12 cellular contexts compared by ENCODE assay signal in the genomic region with DNA sequence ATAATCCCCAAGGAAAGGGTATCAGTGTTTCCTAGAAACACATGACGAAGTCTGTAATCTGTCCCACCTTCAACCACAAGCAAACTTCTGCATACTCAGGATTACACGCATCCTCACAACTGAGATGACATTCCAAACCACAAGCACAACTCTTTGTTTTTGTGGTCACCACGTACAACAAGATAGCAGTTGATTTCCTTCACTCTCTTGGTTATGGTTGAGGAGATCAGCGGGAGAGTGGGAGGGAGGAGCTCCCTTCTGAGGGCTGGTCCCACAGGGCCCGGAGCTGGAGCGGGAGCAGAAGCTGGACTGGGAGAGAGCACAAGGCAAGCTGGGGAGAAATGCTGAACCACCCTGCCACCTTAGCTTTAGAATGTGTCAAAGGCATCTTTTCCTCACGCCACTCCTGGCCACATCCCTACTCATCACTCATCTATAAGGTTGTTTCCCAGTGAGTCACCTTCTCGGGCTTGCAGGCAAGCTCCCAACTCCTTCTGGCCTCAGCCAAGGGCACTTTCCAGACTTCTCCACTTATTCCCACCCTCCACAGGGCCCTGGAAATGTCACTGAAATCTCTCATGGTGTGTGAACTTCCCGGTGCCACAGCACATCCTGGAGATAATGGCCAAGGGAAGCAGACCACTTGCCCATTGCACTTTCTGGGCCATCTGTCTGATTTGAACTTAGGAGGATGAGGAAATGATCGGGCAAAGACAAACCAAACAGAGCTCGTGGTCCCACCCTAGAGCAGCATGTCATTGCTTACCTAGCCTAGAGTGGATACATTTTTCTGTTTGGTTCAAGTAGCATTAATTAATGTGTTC.
DNase-seq lines count a peak whose midpoint lies in the region; ATAC-seq, FAIRE-seq and TF ChIP-seq lines count a peak whose summit lies in the region.
"Had no signal": no experiment of that assay in that cellular context is flagged by ENCODE, and none has a peak within 500 bp of the region (broad histone marks: within the 10 kb centered on the region; RNA-seq: fewer than 3 reads in every experiment).

No MANE protein-coding gene starts in this region.

- H2AFZ ChIP-seq in osteoblast (ENCODE audit: low read length), result no peak overlapping the region

- ATAC-seq in GM19452 (IDR thresholded peaks at IDR 0.05; ENCODE audit: unreplicated experiment) (no peak), HG03457 (IDR thresholded peaks at IDR 0.05; ENCODE audit: unreplicated experiment) (no peak), GM18907 (IDR thresholded peaks at IDR 0.05; ENCODE audit: unreplicated experiment) (no peak)
- ATAC-seq: stimulated activated effector memory CD8-positive, alpha-beta T cell treated with anti-CD3 and anti-CD28 coated beads, Interleukin-12 subunit alpha, Interleukin-12 subunit beta, amount 100 ng/mL, for 72 hours had no signal

- FAIRE-seq in RCC 7860 (lab: Jason Lieb, UNC), result peak; percentile 89

- no peaks in the 10 kb centered on the region for H3K9me3 ChIP-seq in osteoblast (ENCODE audit: low read depth, low read length)

- DNase-seq in ELR (ENCODE audit: low read depth) (peak; percentile 88), RCC 7860 (ENCODE audit: low spot score) (peak; percentile 92), dermis blood vessel endothelial cell (peak; percentile 23), osteoblast (ENCODE audit: insufficient read length, low spot score, missing footprints) (peak; percentile 95)
- DNase-seq in activated CD4-positive, alpha-beta T cell treated with anti-CD3 and anti-CD28 coated beads for 48 hours, result no peak
- DNase-seq: hippocampal formation, NCI-H2081 treated with DMSO at 0.1 percent for 48 hours had no signal

- H3K79me2 ChIP-seq in osteoblast (ENCODE audit: insufficient read depth, low read length), result no peaks in the 10 kb centered on the region

- H3K36me3 ChIP-seq in osteoblast (ENCODE audit: insufficient read depth, low read length), result no peaks in the 10 kb centered on the region
- H3K36me3 ChIP-seq: cardiac muscle cell had no signal

- H3K4me2 ChIP-seq in osteoblast (ENCODE audit: insufficient read depth, low read length), result no peak overlapping the region

- no peak overlapping the region for H3K4me3 ChIP-seq in osteoblast (ENCODE audit: insufficient read depth, low read length)
- H3K4me3 ChIP-seq: cardiac muscle cell had no signal

- H3K27ac ChIP-seq in osteoblast (ENCODE audit: low read depth, low read length), result peak overlapping the region; percentile 44
- H3K27ac ChIP-seq: cardiac muscle cell had no signal

- H3K4me1 ChIP-seq in osteoblast (ENCODE audit: insufficient read depth, low read length), result peaks cover 20% of the 10 kb centered on the region

- peaks cover 41% of the 10 kb centered on the region for H3K27me3 ChIP-seq in osteoblast (ENCODE audit: insufficient read depth, low read length)

- TF ChIP-seq CTCF in osteoblast (IDR thresholded peaks at IDR 0.05; ENCODE audit: extremely low read depth, low read depth, low read length), result no peak

- H4K20me1 ChIP-seq in osteoblast (ENCODE audit: insufficient read depth, low read length), result no peaks in the 10 kb centered on the region
